ENCODE assay signal across 23 cellular contexts in genomic region chr18:26052497-26052896, GRCh38. TPM values are rescaled to one million over a fixed set of nuclear protein-coding genes. Genes with fewer than 3 reads are reported as not detected.
DNase-seq lines count a peak whose midpoint lies in the region; ATAC-seq and TF ChIP-seq lines count a peak whose summit lies in the region.
"Had no signal": no experiment of that assay in that cellular context is flagged by ENCODE, and none has a peak within 500 bp of the region (broad histone marks: within the 10 kb centered on the region; RNA-seq: fewer than 3 reads in every experiment).

No MANE protein-coding gene starts in this region.

- TF ChIP-seq POLR2A in IMR-90 (IDR thresholded peaks at IDR 0.05; ENCODE audit: low read depth, low read length) = no peak

- H2AK9ac ChIP-seq in IMR-90 (replicated peaks; ENCODE audit: low read depth, low read length, poor library complexity) = no peak overlapping the region

- peaks cover 17% of the 10 kb centered on the region for H3K4me1 Mint-ChIP-seq in central memory CD8-positive, alpha-beta T cell
- H3K4me1 Mint-ChIP-seq in naive B cell (peaks cover 3 to 5% (median 5%) of the 10 kb centered on the region in 3 donors), Caco-2 (ENCODE audit: low read depth, unreplicated experiment) (no peaks in the 10 kb centered on the region)
- H3K4me1 Mint-ChIP-seq in CD8-positive, alpha-beta memory T cell = peaks cover 15 to 30% (median 29%) of the 10 kb centered on the region in 3 donors

- H3K36me3 ChIP-seq in IMR-90 (ENCODE audit: control insufficient read depth, insufficient read depth, low read length) = peaks cover 23% of the 10 kb centered on the region
- H3K36me3 ChIP-seq in CD8-positive, alpha-beta memory T cell (ENCODE audit: insufficient read depth, low read length) = peaks cover 14% of the 10 kb centered on the region
- H3K36me3 ChIP-seq in Caco-2 (ENCODE audit: control insufficient read depth, insufficient read depth, low read length) = no peaks in the 10 kb centered on the region

- H3K79me1 ChIP-seq in IMR-90 (ENCODE audit: low read depth in 1 of 2, low read length in 2 of 2) = peaks cover 23 to 35% of the 10 kb centered on the region in 2 experiments

- no peak overlapping the region for H2AFZ ChIP-seq in IMR-90 (replicated peaks; ENCODE audit: low read length, poor library complexity)

- intact Hi-C loops in IMR-90 (cut with micrococcal nuclease) (no loop called here), Caco-2 (cut with micrococcal nuclease; ENCODE audit: unreplicated experiment) (no loop called here)

- no peak overlapping the region for H3K4me3 Mint-ChIP-seq in central memory CD8-positive, alpha-beta T cell
- H3K4me3 Mint-ChIP-seq in naive B cell (no peak overlapping the region), Caco-2 (ENCODE audit: unreplicated experiment) (no peak overlapping the region)
- H3K4me3 Mint-ChIP-seq in CD8-positive, alpha-beta memory T cell = no peak overlapping the region
- H3K4me3 Mint-ChIP-seq: activated naive CD4-positive, alpha-beta T cell treated with anti-CD3 and anti-CD28 coated beads, Interleukin-2, amount 10 ng/mL, durations not matched to agents 7 days and 5 days; neural crest cell; stimulated activated naive CD8-positive, alpha-beta T cell treated with anti-CD3 and anti-CD28 coated beads, Interleukin-15, Interleukin-2, amounts not matched to agents 100 ng/mL and 50 ng/mL, for 24 hours had no signal

- H3K4ac ChIP-seq in IMR-90 (ENCODE audit: low read depth, low read length) = no peak overlapping the region

- H4K91ac ChIP-seq in IMR-90 (ENCODE audit: insufficient read depth, low read depth, low read length) = no peak overlapping the region

- no peak overlapping the region for H3K56ac ChIP-seq in IMR-90 (ENCODE audit: extremely low read depth, insufficient read depth, low read length)

- H2BK15ac ChIP-seq in IMR-90 (ENCODE audit: low read depth, low read length) = no peak overlapping the region

- H3K36me3 Mint-ChIP-seq in central memory CD8-positive, alpha-beta T cell (ENCODE audit: insufficient read depth) = peaks cover 39% of the 10 kb centered on the region
- H3K36me3 Mint-ChIP-seq in naive B cell = peaks cover 0 to 13% of the 10 kb centered on the region in 2 donors
- peaks cover 10 to 68% (median 20%) of the 10 kb centered on the region in 3 donors for H3K36me3 Mint-ChIP-seq in CD8-positive, alpha-beta memory T cell
- H3K36me3 Mint-ChIP-seq in Caco-2 (ENCODE audit: insufficient read depth, unreplicated experiment) = peaks cover 4% of the 10 kb centered on the region

- no peaks in the 10 kb centered on the region for H3K9me3 Mint-ChIP-seq in central memory CD8-positive, alpha-beta T cell
- H3K9me3 Mint-ChIP-seq in naive B cell (no peaks in the 10 kb centered on the region), Caco-2 (ENCODE audit: unreplicated experiment) (no peaks in the 10 kb centered on the region)
- H3K9me3 Mint-ChIP-seq in CD8-positive, alpha-beta memory T cell = no peaks in the 10 kb centered on the region
- H3K9me3 Mint-ChIP-seq: activated naive CD4-positive, alpha-beta T cell treated with anti-CD3 and anti-CD28 coated beads, Interleukin-2, amount 10 ng/mL, durations not matched to agents 7 days and 5 days; neural crest cell; stimulated activated naive CD8-positive, alpha-beta T cell treated with anti-CD3 and anti-CD28 coated beads, Interleukin-15, Interleukin-2, amounts not matched to agents 100 ng/mL and 50 ng/mL, for 24 hours had no signal

- peaks cover 4% of the 10 kb centered on the region for H3K4me1 ChIP-seq in IMR-90 (ENCODE audit: control insufficient read depth, insufficient read depth, low read length)
- H3K4me1 ChIP-seq in CD8-positive, alpha-beta memory T cell (ENCODE audit: insufficient read depth, low read length) = no peaks in the 10 kb centered on the region
- H3K4me1 ChIP-seq in Caco-2 = no peaks in the 10 kb centered on the region
- H3K4me1 ChIP-seq: left lung, transverse colon had no signal

- H4K5ac ChIP-seq in IMR-90 (ENCODE audit: low read depth, low read length) = no peak overlapping the region

- H3K14ac ChIP-seq in IMR-90 (replicated peaks; ENCODE audit: low read depth, low read length) = no peak overlapping the region

- no peak overlapping the region for H3K9ac ChIP-seq in IMR-90 (ENCODE audit: low read depth, low read length)
- H3K9ac ChIP-seq: KMS-11 had no signal

- CTCF ChIA-PET in IMR-90 (lab: Yijun Ruan, JAX) = interaction anchor here (0.6 kb wide), 1 partner anchor 1612 kb away, joined by 3 read pairs; no protein-coding TSS in a partner anchor
- CTCF ChIA-PET in CD8-positive, alpha-beta memory T cell (lab: Charles Lee) = no interaction called here
- CTCF ChIA-PET in Caco-2 (lab: Charles Lee) = no interaction called here

- TF ChIP-seq CTCF in IMR-90 (conservative IDR thresholded peaks at IDR 0.05; ENCODE audit: low read depth, low read length) = no peak
- no peak for TF ChIP-seq CTCF in Caco-2 (IDR thresholded peaks at IDR 0.05; ENCODE audit: insufficient read depth in 1 of 2, low read depth in 1 of 2, low read length in 1 of 2, severe bottlenecking in 1 of 2, unreplicated experiment in 1 of 2)

- no peak overlapping the region for H4K8ac ChIP-seq in IMR-90 (ENCODE audit: low read depth in 2 of 2, low read length in 2 of 2)

- POLR2A ChIA-PET in IMR-90 (lab: Charles Lee; ENCODE audit: unreplicated experiment) = no interaction called here
- POLR2A ChIA-PET in CD8-positive, alpha-beta memory T cell (lab: Charles Lee) = no interaction called here
- POLR2A ChIA-PET in Caco-2 (lab: Charles Lee) = no interaction called here

- H3K27me3 ChIP-seq in IMR-90 (ENCODE audit: control insufficient read depth, insufficient read depth, low read length) (no peaks in the 10 kb centered on the region), Caco-2 (replicated peaks; ENCODE audit: control insufficient read depth, insufficient read depth, low read length) (no peaks in the 10 kb centered on the region)
- H3K27me3 ChIP-seq in CD8-positive, alpha-beta memory T cell (ENCODE audit: insufficient read depth, low read length, poor library complexity, severe bottlenecking) = no peaks in the 10 kb centered on the region
- H3K27me3 ChIP-seq: left lung, transverse colon had no signal

- dilution Hi-C loops in IMR-90 (cut with HindIII; ENCODE audit: low sequenced_read_pairs, unreplicated experiment) = no loop called here

- no peak overlapping the region for H3K4me2 ChIP-seq in IMR-90 (ENCODE audit: low read depth, low read length)
- H3K4me2 ChIP-seq: KMS-11 had no signal

- no peak overlapping the region for H2BK5ac ChIP-seq in IMR-90 (ENCODE audit: low read depth, low read length, poor library complexity, severe bottlenecking)

- H3K23ac ChIP-seq in IMR-90 (ENCODE audit: low read depth, low read length) = no peak overlapping the region

- peaks cover 6% of the 10 kb centered on the region for H3K9me1 ChIP-seq in IMR-90 (ENCODE audit: insufficient read depth, low read length)

- ATAC-seq in IMR-90 (ENCODE audit: low read depth) (no peak), naive B cell (ENCODE audit: low read depth in 2 of 2) (no peak), HG02623 (IDR thresholded peaks at IDR 0.05; ENCODE audit: unreplicated experiment) (no peak)
- no peak for ATAC-seq in central memory CD8-positive, alpha-beta T cell (replicated peaks; ENCODE audit: extremely low read depth, poor library complexity, severe bottlenecking)
- ATAC-seq: left lung had no signal

- H3K9me3 ChIP-seq in IMR-90 (ENCODE audit: control insufficient read depth, insufficient read depth, low read length) (no peaks in the 10 kb centered on the region), Caco-2 (no peaks in the 10 kb centered on the region)
- no peaks in the 10 kb centered on the region for H3K9me3 ChIP-seq in CD8-positive, alpha-beta memory T cell (ENCODE audit: low read length)
- H3K9me3 ChIP-seq: left lung, transverse colon had no signal

- DNase-seq in DMS79 (lab: John Stamatoyannopoulos, UW) = peak; percentile 19
- peak; percentile 6 for DNase-seq in IMR-90
- no peak for DNase-seq in central memory CD8-positive, alpha-beta T cell (ENCODE audit: low spot score in 2 of 2)
- DNase-seq in naive B cell = no peak
- DNase-seq in CD8-positive, alpha-beta memory T cell = no peak
- DNase-seq in Caco-2 = no peak
- DNase-seq in NCI-H1436 (lab: John Stamatoyannopoulos, UW) = no peak
- DNase-seq: activated CD4-positive, alpha-beta T cell treated with anti-CD3 and anti-CD28 coated beads for 1 hour; activated naive CD4-positive, alpha-beta T cell treated with anti-CD3 and anti-CD28 coated beads, Interleukin-2, amount 10 ng/mL, durations not matched to agents 7 days and 5 days; activated T-cell treated with anti-CD3 and anti-CD28 coated beads, Interleukin-2, amount 50 U/mL, for 48 hours; effector memory CD4-positive, alpha-beta T cell; left lung; NCI-H1048; NCI-H2081 treated with DMSO at 0.1 percent for 48 hours; NCI-H510A; stimulated activated CD4-positive, alpha-beta T cell treated with anti-CD3 and anti-CD28 coated beads, Interleukin-4, amount 100 ng/mL, for 24 hours; SW 1271; transverse colon had no signal

- BruUV-seq in IMR-90 (replicated peaks; lab: Mats Ljungman, UMichigan) (no TSS peak), Caco-2 (replicated peaks; lab: Mats Ljungman, UMichigan) (no TSS peak)

- peak overlapping the region; percentile 46 for H3K27ac Mint-ChIP-seq in central memory CD8-positive, alpha-beta T cell (ENCODE audit: low read depth)
- H3K27ac Mint-ChIP-seq in naive B cell = peak overlapping the region in 4 of 6 donors; percentile 36 to 56 (median 46)
- peak overlapping the region in 2 of 8 donors; percentile 26 to 30 for H3K27ac Mint-ChIP-seq in CD8-positive, alpha-beta memory T cell
- no peak overlapping the region for H3K27ac Mint-ChIP-seq in Caco-2 (ENCODE audit: unreplicated experiment)
- H3K27ac Mint-ChIP-seq: activated naive CD4-positive, alpha-beta T cell treated with anti-CD3 and anti-CD28 coated beads, Interleukin-2, amount 10 ng/mL, durations not matched to agents 7 days and 5 days; progenitor cell of endocrine pancreas; stimulated activated naive CD8-positive, alpha-beta T cell treated with anti-CD3 and anti-CD28 coated beads, Interleukin-15, Interleukin-2, amounts not matched to agents 100 ng/mL and 50 ng/mL, for 24 hours had no signal

- peaks cover 4% of the 10 kb centered on the region for H4K20me1 ChIP-seq in IMR-90 (ENCODE audit: insufficient read depth, low read length)

- no peak overlapping the region for H2BK120ac ChIP-seq in IMR-90 (ENCODE audit: low read depth, low read length)

- H3K18ac ChIP-seq in IMR-90 (ENCODE audit: low read depth, low read length) = no peak overlapping the region

- TF ChIP-seq RAD21 in IMR-90 (IDR thresholded peaks at IDR 0.05; ENCODE audit: low read length) = no peak

- in situ Hi-C loops in IMR-90 (cut with MboI; ENCODE audit: low sequenced_read_pairs) = no loop called here

- H3K27me3 Mint-ChIP-seq in central memory CD8-positive, alpha-beta T cell = no peaks in the 10 kb centered on the region
- H3K27me3 Mint-ChIP-seq in naive B cell = no peaks in the 10 kb centered on the region
- H3K27me3 Mint-ChIP-seq in CD8-positive, alpha-beta memory T cell = no peaks in the 10 kb centered on the region
- H3K27me3 Mint-ChIP-seq in Caco-2 (ENCODE audit: insufficient read depth, unreplicated experiment) = no peaks in the 10 kb centered on the region
- H3K27me3 Mint-ChIP-seq: activated naive CD4-positive, alpha-beta T cell treated with anti-CD3 and anti-CD28 coated beads, Interleukin-2, amount 10 ng/mL, durations not matched to agents 7 days and 5 days; progenitor cell of endocrine pancreas; stimulated activated naive CD8-positive, alpha-beta T cell treated with anti-CD3 and anti-CD28 coated beads, Interleukin-15, Interleukin-2, amounts not matched to agents 100 ng/mL and 50 ng/mL, for 24 hours had no signal

- no peak overlapping the region for H3K4me3 ChIP-seq in IMR-90 (ENCODE audit: insufficient read depth, low read depth, low read length)
- H3K4me3 ChIP-seq in CD8-positive, alpha-beta memory T cell (ENCODE audit: low read length) = no peak overlapping the region
- H3K4me3 ChIP-seq in Caco-2 (ENCODE audit: low read depth, low read length) = no peak overlapping the region
- H3K4me3 ChIP-seq: left lung, transverse colon had no signal

- no peak overlapping the region for H2AK5ac ChIP-seq in IMR-90 (ENCODE audit: low read depth, low read length)

- H2BK20ac ChIP-seq in IMR-90 (ENCODE audit: low read depth, low read length) = no peak overlapping the region

- H3K27ac ChIP-seq in IMR-90 (ENCODE audit: insufficient read depth, low read length) = no peak overlapping the region
- no peak overlapping the region for H3K27ac ChIP-seq in CD8-positive, alpha-beta memory T cell (ENCODE audit: low read depth, low read length)
- H3K27ac ChIP-seq: KMS-11, left lung, transverse colon had no signal

RNA-seq across cellular contexts. Expression of gene SS18, which starts 37.9 kb away (rescaled TPM):
- total RNA-seq in IMR-90 (2012; rRNA removed) = 171 and 242 TPM in 2 replicates
- polyA plus RNA-seq in IMR-90 (2012; rRNA removed) = 112 and 116 TPM in 2 replicates
- polyA plus RNA-seq in IMR-90 (2012; cell fraction: cytosol; rRNA removed) = 33.1 and 53.2 TPM in 2 replicates
- 182 and 391 TPM in 2 replicates for polyA plus RNA-seq in IMR-90 (2012; cell fraction: nucleus; rRNA removed; ENCODE audit: low replicate concordance)
- 10 to 100 TPM; 31.4 to 53.5 (median 41.2) TPM for polyA plus RNA-seq in naive B cell (ENCODE audit: low read depth in 6 of 6)
- total RNA-seq in CD8-positive, alpha-beta memory T cell = 10 to 100 TPM; 52.8 to 55.5 TPM
- polyA plus RNA-seq in CD8-positive, alpha-beta memory T cell = 41.3 TPM
- 34.5 and 34.6 TPM in 2 replicates for total RNA-seq in Caco-2 (2022)

Comparison
In these comparisons a context has a peak if more than half of its experiments do, and no peak if none do; other contexts are left out.
1. DNase-seq: peak in DMS79 (single experiment) and IMR-90 (single experiment); none in central memory CD8-positive, alpha-beta T cell (0 of 2), naive B cell (single experiment), CD8-positive, alpha-beta memory T cell (0 of 5), Caco-2 (0 of 2) and NCI-H1436 (single experiment).